Comparison of ENCODE assay signal across 20 cellular contexts in genomic region chr13:75693227-75693626, GRCh38.
"Had no signal": no experiment of that assay in that cellular context is flagged by ENCODE, and none has a peak within 500 bp of the region (broad histone marks: within the 10 kb centered on the region; RNA-seq: fewer than 3 reads in every experiment).

No MANE protein-coding gene starts in this region.

- H3K9me3 ChIP-seq: esophagus muscularis mucosa, heart right ventricle, right atrium auricular region, tibial nerve had no signal

- H3K27me3 ChIP-seq: esophagus muscularis mucosa, foreskin keratinocyte, heart right ventricle, right atrium auricular region, tibial nerve had no signal

- H3K27ac ChIP-seq: esophagus muscularis mucosa, foreskin keratinocyte, heart right ventricle, right atrium auricular region, tibial nerve, WERI-Rb-1 had no signal

- H3K36me3 ChIP-seq: esophagus muscularis mucosa, heart right ventricle, right atrium auricular region, tibial nerve, WERI-Rb-1 had no signal

- ATAC-seq: activated CD4-positive, CD25-positive, alpha-beta regulatory T cell treated with anti-CD3 and anti-CD28 coated beads, Interleukin-2, amount 50 U/mL, for 24 hours; activated CD8-positive, alpha-beta T cell treated with anti-CD3 and anti-CD28 coated beads for 36 hours; activated T-cell treated with anti-CD3 and anti-CD28 coated beads, Interleukin-2, amount 50 U/mL, for 4 hours; activated T-helper 17 cell treated with anti-CD3 and anti-CD28 coated beads, Interleukin-2, amount 50 U/mL, for 72 hours; foreskin keratinocyte; heart right ventricle; naive thymus-derived CD4-positive, alpha-beta T cell; T-helper 17 cell had no signal

- H3K4me1 ChIP-seq: foreskin keratinocyte, right atrium auricular region had no signal

- DNase-seq: activated CD4-positive, alpha-beta T cell treated with anti-CD3 and anti-CD28 coated beads, Interleukin-2, amount 10 ng/mL, durations not matched to agents 7 days and 5 days; activated CD8-positive, alpha-beta T cell treated with anti-CD3 and anti-CD28 coated beads for 36 hours; activated gamma-delta T cell treated with Interleukin-2 at 50 U/mL for 16 hours; activated naive CD4-positive, alpha-beta T cell treated with anti-CD3 and anti-CD28 coated beads, Interleukin-2, amount 50 U/mL, for 16 hours; activated T-cell treated with anti-CD3 and anti-CD28 coated beads, Interleukin-2, amount 50 U/mL, for 4 hours; foreskin keratinocyte; heart right ventricle; midbrain; naive thymus-derived CD4-positive, alpha-beta T cell; stimulated activated CD4-positive, alpha-beta T cell treated with anti-CD3 and anti-CD28 coated beads, Interleukin-15, amount 100 ng/mL, for 24 hours; stimulated activated CD4-positive, alpha-beta T cell treated with anti-CD3 and anti-CD28 coated beads, Interleukin-2, amount 100 ng/mL, for 24 hours; stimulated activated naive CD4-positive, alpha-beta T cell; T-helper 17 cell; T1000; WERI-Rb-1 had no signal

- H3K4me3 ChIP-seq: esophagus muscularis mucosa, heart right ventricle, right atrium auricular region, tibial nerve had no signal
